Comparison of ENCODE assay signal across 8 cellular contexts in the genomic region with DNA sequence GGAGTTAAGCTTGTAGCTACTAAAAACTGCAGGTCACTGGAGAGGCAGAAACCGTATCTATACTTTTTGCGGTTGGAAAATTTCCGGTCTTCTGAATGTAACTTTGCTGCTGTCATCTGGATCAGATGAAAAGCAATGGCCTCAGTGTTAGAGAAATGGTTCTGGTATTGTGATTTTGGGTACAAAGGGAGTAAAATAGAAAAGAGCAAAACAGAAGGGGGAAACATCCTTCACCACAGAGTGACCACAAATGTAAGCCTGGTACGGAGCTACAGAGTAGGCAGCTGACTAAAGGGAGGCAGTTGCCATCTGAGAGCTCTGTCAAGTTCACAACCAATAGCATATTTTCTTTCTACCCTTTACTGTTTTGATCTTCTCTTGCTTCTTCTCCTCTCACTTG. TPM values are rescaled to one million over a fixed set of nuclear protein-coding genes. Genes with fewer than 3 reads are reported as not detected.
DNase-seq lines count a peak whose midpoint lies in the region; ATAC-seq and TF ChIP-seq lines count a peak whose summit lies in the region.

No MANE protein-coding gene starts in this region.

- no peaks in the 10 kb centered on the region for H3K9me3 ChIP-seq in Caco-2

- H3K36me3 ChIP-seq in Caco-2 (ENCODE audit: control insufficient read depth, insufficient read depth, low read length): no peaks in the 10 kb centered on the region

- BruUV-seq in Caco-2 (replicated peaks; lab: Mats Ljungman, UMichigan): no TSS peak

- no peak overlapping the region for H3K4me3 ChIP-seq in Caco-2 (ENCODE audit: low read depth, low read length)

- POLR2A ChIA-PET in GM10248 (lab: Yijun Ruan, JAX): no interaction called here
- POLR2A ChIA-PET in activated naive CD8-positive, alpha-beta T cell treated with anti-CD3 and anti-CD28 coated beads, Interleukin-2, amount 10 ng/mL, durations not matched to agents 7 days and 5 days (lab: Charles Lee): interaction anchor here (0.6 to 5.9 kb wide), 7 partner anchors 9 to 431 kb away, joined by 3 to 49 read pairs (median 4); partner anchors contain the start of gene ABHD10
- POLR2A ChIA-PET in Caco-2 (lab: Charles Lee): no interaction called here

- peaks cover 1% of the 10 kb centered on the region for H3K9me3 Mint-ChIP-seq in activated naive CD8-positive, alpha-beta T cell treated with anti-CD3 and anti-CD28 coated beads, Interleukin-2, amount 10 ng/mL, durations not matched to agents 7 days and 5 days
- no peaks in the 10 kb centered on the region for H3K9me3 Mint-ChIP-seq in Caco-2 (ENCODE audit: unreplicated experiment)

- CTCF ChIA-PET in GM10248 (lab: Yijun Ruan, JAX) (no interaction called here), Caco-2 (lab: Charles Lee) (no interaction called here)

- intact Hi-C loops in Caco-2 (cut with micrococcal nuclease; ENCODE audit: unreplicated experiment): no loop called here

- DNase-seq in GM10248 (ENCODE audit: extremely low spot score): peak; percentile 18
- no peak for DNase-seq in activated naive CD8-positive, alpha-beta T cell treated with anti-CD3 and anti-CD28 coated beads, Interleukin-2, amount 10 ng/mL, durations not matched to agents 7 days and 5 days
- DNase-seq in Caco-2: no peak
- no peak for DNase-seq in HuH-7.5 (ENCODE audit: low spot score)
- no peak for DNase-seq in dedifferentiated amniotic fluid mesenchymal stem cell (ENCODE audit: extremely low spot score)
- DNase-seq in NCI-H526 treated with DMSO at 0.1 percent for 48 hours (lab: John Stamatoyannopoulos, UW): no peak

- H3K4me1 Mint-ChIP-seq in activated naive CD8-positive, alpha-beta T cell treated with anti-CD3 and anti-CD28 coated beads, Interleukin-2, amount 10 ng/mL, durations not matched to agents 7 days and 5 days: peaks cover 18% of the 10 kb centered on the region
- no peaks in the 10 kb centered on the region for H3K4me1 Mint-ChIP-seq in Caco-2 (ENCODE audit: low read depth, unreplicated experiment)

- peak; percentile 88 for ATAC-seq in GM21447 (IDR thresholded peaks at IDR 0.05; ENCODE audit: unreplicated experiment)
- peak; percentile 84 for ATAC-seq in HG03571 (IDR thresholded peaks at IDR 0.05; ENCODE audit: unreplicated experiment)
- peak; percentile 66 for ATAC-seq in activated naive CD8-positive, alpha-beta T cell treated with anti-CD3 and anti-CD28 coated beads, Interleukin-2, amount 10 ng/mL, durations not matched to agents 7 days and 5 days (ENCODE audit: low read depth)

- no peaks in the 10 kb centered on the region for H3K27me3 ChIP-seq in Caco-2 (replicated peaks; ENCODE audit: control insufficient read depth, insufficient read depth, low read length)

- peaks cover 5% of the 10 kb centered on the region; the same call in 1 of the 2 replicates for H3K4me1 ChIP-seq in Caco-2

- H3K27me3 Mint-ChIP-seq in activated naive CD8-positive, alpha-beta T cell treated with anti-CD3 and anti-CD28 coated beads, Interleukin-2, amount 10 ng/mL, durations not matched to agents 7 days and 5 days: no peaks in the 10 kb centered on the region
- H3K27me3 Mint-ChIP-seq in Caco-2 (ENCODE audit: insufficient read depth, unreplicated experiment): no peaks in the 10 kb centered on the region

- no peak overlapping the region for H3K4me3 Mint-ChIP-seq in activated naive CD8-positive, alpha-beta T cell treated with anti-CD3 and anti-CD28 coated beads, Interleukin-2, amount 10 ng/mL, durations not matched to agents 7 days and 5 days
- no peak overlapping the region for H3K4me3 Mint-ChIP-seq in Caco-2 (ENCODE audit: unreplicated experiment)

- peaks cover 36% of the 10 kb centered on the region for H3K36me3 Mint-ChIP-seq in activated naive CD8-positive, alpha-beta T cell treated with anti-CD3 and anti-CD28 coated beads, Interleukin-2, amount 10 ng/mL, durations not matched to agents 7 days and 5 days
- no peaks in the 10 kb centered on the region for H3K36me3 Mint-ChIP-seq in Caco-2 (ENCODE audit: insufficient read depth, unreplicated experiment)

- H3K27ac Mint-ChIP-seq in activated naive CD8-positive, alpha-beta T cell treated with anti-CD3 and anti-CD28 coated beads, Interleukin-2, amount 10 ng/mL, durations not matched to agents 7 days and 5 days: no peak overlapping the region
- no peak overlapping the region for H3K27ac Mint-ChIP-seq in Caco-2 (ENCODE audit: unreplicated experiment)

- TF ChIP-seq CTCF in GM10248 (IDR thresholded peaks at IDR 0.05; ENCODE audit: control extremely low read depth, extremely low read depth, low read depth, missing control alignments) (no peak), Caco-2 (IDR thresholded peaks at IDR 0.05; ENCODE audit: insufficient read depth in 1 of 2, low read depth in 1 of 2, low read length in 1 of 2, severe bottlenecking in 1 of 2, unreplicated experiment in 1 of 2) (no peak)

RNA-seq across cellular contexts. Expression of gene CD96, which starts 5.6 kb away (rescaled TPM):
- 100 to 1,000 TPM; 375 to 379 TPM for total RNA-seq in activated naive CD8-positive, alpha-beta T cell treated with anti-CD3 and anti-CD28 coated beads, Interleukin-2, amount 10 ng/mL, durations not matched to agents 7 days and 5 days
- total RNA-seq in Caco-2 (2022): 0.59 and 1.5 TPM in 2 replicates

RNA-seq across cellular contexts. Expression of gene ZBED2, which starts 47.5 kb away (rescaled TPM):
- 1 to 10 TPM; 1.9 TPM for total RNA-seq in activated naive CD8-positive, alpha-beta T cell treated with anti-CD3 and anti-CD28 coated beads, Interleukin-2, amount 10 ng/mL, durations not matched to agents 7 days and 5 days
- 0.14 and 0.20 TPM in 2 replicates for total RNA-seq in Caco-2 (2022)

Comparison
In these comparisons a context has a peak if more than half of its experiments do, and no peak if none do; other contexts are left out.
1. RNA of gene CD96, which starts 5.6 kb away (total RNA-seq): 375 to 379 TPM in activated naive CD8-positive, alpha-beta T cell treated with anti-CD3 and anti-CD28 coated beads, Interleukin-2, amount 10 ng/mL, durations not matched to agents 7 days and 5 days; 0.59 to 1.5 TPM in Caco-2; every median in the first group is over 100 times any median in the second.
2. Peak in every context shown above with its lines, with median percentiles within 50 percentile points of each other: ATAC-seq.